In genomic region chr4:89497517-89498308, GRCh38 we compare ENCODE assay signal across 3 cellular contexts.
TF ChIP-seq lines count a peak whose summit lies in the region.

No MANE protein-coding gene starts in this region.

TF ChIP-seq in liver, 16 proteins besides CTCF, POLR2A, EP300 and RAD21 (continued from another document):
- TF ChIP-seq SP1 (IDR thresholded peaks at IDR 0.05): peak; percentile 29
- TF ChIP-seq HNF4A (conservative IDR thresholded peaks at IDR 0.05): peak in 1 of 2 donors; percentile 23

TF ChIP-seq in HepG2, 621 proteins besides CTCF, POLR2A, EP300 and RAD21:
- TF ChIP-seq ZBTB4 (CRISPR knock-in tag; IDR thresholded peaks at IDR 0.05; ENCODE audit: borderline replicate concordance) (no peak), CEBPG (CRISPR knock-in tag; IDR thresholded peaks at IDR 0.05) (no peak), PHF8 (CRISPR knock-in tag; IDR thresholded peaks at IDR 0.05) (no peak), ZSCAN29 (CRISPR knock-in tag; conservative IDR thresholded peaks at IDR 0.05) (no peak), ZNF674 (CRISPR knock-in tag; IDR thresholded peaks at IDR 0.05; ENCODE audit: low read depth) (no peak), ZNF414 (CRISPR knock-in tag; IDR thresholded peaks at IDR 0.05) (no peak)
TF ChIP-seq in HepG2: peak in this region for 0.

TF ChIP-seq in endothelial cell of umbilical vein, 7 proteins besides CTCF, POLR2A, EP300 and RAD21 (continued from another document):
- peak; percentile 54 for TF ChIP-seq POLR2AphosphoS5 (IDR thresholded peaks at IDR 0.05; ENCODE audit: insufficient read depth, low read depth, low read length)
- TF ChIP-seq FOS (IDR thresholded peaks at IDR 0.05; ENCODE audit: borderline replicate concordance, insufficient read depth, low read length): peak; percentile 67
